ENCODE assay signal across 25 cellular contexts in genomic region chr11:122877732-122878131, GRCh38. TPM values are rescaled to one million over a fixed set of nuclear protein-coding genes. Genes with fewer than 3 reads are reported as not detected.
"Had no signal": no experiment of that assay in that cellular context is flagged by ENCODE, and none has a peak within 500 bp of the region (broad histone marks: within the 10 kb centered on the region; RNA-seq: fewer than 3 reads in every experiment).

No MANE protein-coding gene starts in this region.

- H3K4me3 ChIP-seq: heart right ventricle, left lung, pancreas, psoas muscle, thyroid gland, upper lobe of right lung had no signal

- H3K36me3 ChIP-seq: heart right ventricle, left lung, pancreas, thyroid gland, upper lobe of right lung had no signal

- H3K27ac Mint-ChIP-seq: activated B cell treated with CpG ODN at 0.5 μM for 24 hours; activated naive CD8-positive, alpha-beta T cell treated with anti-CD3 and anti-CD28 coated beads, Interleukin-2, amount 50 U/mL, for 24 hours; nephron progenitor cell; stimulated activated naive CD8-positive, alpha-beta T cell treated with anti-CD3 and anti-CD28 coated beads, Interleukin-15, Interleukin-2, amounts not matched to agents 100 ng/mL and 50 ng/mL, for 24 hours had no signal

- H3K4me1 Mint-ChIP-seq: nephron progenitor cell had no signal

- H3K9me3 Mint-ChIP-seq: activated B cell treated with CpG ODN at 0.5 μM for 24 hours; activated naive CD8-positive, alpha-beta T cell treated with anti-CD3 and anti-CD28 coated beads, Interleukin-2, amount 50 U/mL, for 24 hours; nephron progenitor cell; stimulated activated naive CD8-positive, alpha-beta T cell treated with anti-CD3 and anti-CD28 coated beads, Interleukin-15, Interleukin-2, amounts not matched to agents 100 ng/mL and 50 ng/mL, for 24 hours had no signal

- H3K27me3 ChIP-seq: pancreas, thyroid gland, upper lobe of right lung had no signal

- H3K27ac ChIP-seq: heart right ventricle, left lung, pancreas, psoas muscle, thyroid gland, upper lobe of right lung had no signal

- H3K4me3 Mint-ChIP-seq: activated B cell treated with CpG ODN at 0.5 μM for 24 hours; activated naive CD8-positive, alpha-beta T cell treated with anti-CD3 and anti-CD28 coated beads, Interleukin-2, amount 50 U/mL, for 24 hours; nephron progenitor cell; stimulated activated naive CD8-positive, alpha-beta T cell treated with anti-CD3 and anti-CD28 coated beads, Interleukin-15, Interleukin-2, amounts not matched to agents 100 ng/mL and 50 ng/mL, for 24 hours had no signal

- DNase-seq: activated B cell treated with CpG ODN at 0.5 μM for 24 hours; activated CD4-positive, alpha-beta T cell treated with anti-CD3 and anti-CD28 coated beads, Interleukin-2, amount 50 U/mL, for 1 hour; activated CD8-positive, alpha-beta memory T cell treated with anti-CD3 and anti-CD28 coated beads for 24 hours; activated CD8-positive, alpha-beta memory T cell treated with anti-CD3 and anti-CD28 coated beads, Interleukin-2, amount 50 U/mL, for 48 hours; activated gamma-delta T cell; activated naive CD4-positive, alpha-beta T cell treated with anti-CD3 and anti-CD28 coated beads, Interleukin-2, amount 50 U/mL, for 16 hours; activated naive CD8-positive, alpha-beta T cell treated with anti-CD3 and anti-CD28 coated beads, Interleukin-2, amount 50 U/mL, for 24 hours; activated T-cell treated with anti-CD3 and anti-CD28 coated beads, Interleukin-2, amount 50 U/mL, for 48 hours; heart right ventricle; left lung; mammary epithelial cell; midbrain; nephron progenitor cell; pancreas; psoas muscle; right cardiac atrium; stimulated activated CD4-positive, alpha-beta T cell treated with anti-CD3 and anti-CD28 coated beads, Interleukin-4, amount 100 ng/mL, for 24 hours; substantia nigra; thyroid gland; upper lobe of right lung had no signal

- H3K4me1 ChIP-seq: left lung, pancreas, psoas muscle had no signal

- H3K9me3 ChIP-seq: heart right ventricle, left lung, pancreas, psoas muscle, thyroid gland, upper lobe of right lung had no signal

- ATAC-seq: activated naive CD8-positive, alpha-beta T cell treated with anti-CD3 and anti-CD28 coated beads, Interleukin-2, amount 50 U/mL, for 24 hours; heart right ventricle; left lung; pancreas; psoas muscle; right cardiac atrium; SK-N-SH treated with all-trans-retinoic acid at 6 μM for 48 hours; upper lobe of right lung had no signal

RNA-seq across cellular contexts. Expression of gene CRTAM, which starts 39.4 kb away (rescaled TPM):
- total RNA-seq: activated B cell treated with CpG ODN at 0.5 μM for 24 hours, epithelial cell of proximal tubule, fibroblast of villous mesenchyme, kidney epithelial cell had no signal
- polyA plus RNA-seq: pancreas, right cardiac atrium had no signal
